In genomic region chr20:22575087-22575721, GRCh38 we compare ENCODE assay signal across 1 cellular context.
TF ChIP-seq lines count a peak whose summit lies in the region.

No MANE protein-coding gene starts in this region.

TF ChIP-seq in liver, 16 proteins besides CTCF, POLR2A, EP300 and RAD21 (continued from another document):
- no peak for TF ChIP-seq ZBTB33 (IDR thresholded peaks at IDR 0.05)
- TF ChIP-seq JUND (IDR thresholded peaks at IDR 0.05), result no peak
- no peak for TF ChIP-seq FOXA2 (IDR thresholded peaks at IDR 0.05)
- TF ChIP-seq GABPA (IDR thresholded peaks at IDR 0.05 in 1 of 2, conservative IDR thresholded peaks at IDR 0.05 in 1 of 2), result no peak
